Comparison of ENCODE assay signal across 17 cellular contexts in genomic region chr3:171206283-171206682, GRCh38.
DNase-seq lines count a peak whose midpoint lies in the region; ATAC-seq, FAIRE-seq and TF ChIP-seq lines count a peak whose summit lies in the region.
"Had no signal": no experiment of that assay in that cellular context is flagged by ENCODE, and none has a peak within 500 bp of the region (broad histone marks: within the 10 kb centered on the region; RNA-seq: fewer than 3 reads in every experiment).

No MANE protein-coding gene starts in this region.

- DNase-seq in GM12864 (ENCODE audit: low read depth) = peak; percentile 40
- DNase-seq in endothelial cell of umbilical vein (ENCODE audit: low read depth, low spot score) = peak; percentile 74
- no peak for DNase-seq in activated CD4-positive, alpha-beta memory T cell treated with anti-CD3 and anti-CD28 coated beads for 36 hours
- no peak for DNase-seq in anterior cingulate cortex (lab: John Stamatoyannopoulos, UW)
- DNase-seq in ureter (ENCODE audit: low spot score) = no peak
- DNase-seq in cerebellum (ENCODE audit: low spot score) = no peak
- DNase-seq: activated naive CD4-positive, alpha-beta T cell treated with anti-CD3 and anti-CD28 coated beads for 36 hours; left lung; naive thymus-derived CD8-positive, alpha-beta T cell; NCI-H187 treated with DMSO at 0.1 percent for 48 hours; NCI-H748 treated with DMSO at 0.1 percent for 48 hours; SHP77 treated with DMSO at 0.1 percent for 48 hours; stimulated activated CD4-positive, alpha-beta T cell treated with anti-CD3 and anti-CD28 coated beads, Interleukin-1b, Interleukin-23, amount 100 ng/mL, for 48 hours had no signal

- no TSS peak for BruUV-seq in endothelial cell of umbilical vein (replicated peaks; lab: Mats Ljungman, UMichigan)

- H2AFZ ChIP-seq in endothelial cell of umbilical vein (ENCODE audit: low read depth, low read length) = no peak overlapping the region

- H3K36me3 Mint-ChIP-seq in activated CD4-positive, alpha-beta memory T cell treated with anti-CD3 and anti-CD28 coated beads for 36 hours = peaks cover 24% of the 10 kb centered on the region

- no peaks in the 10 kb centered on the region for H3K79me2 ChIP-seq in endothelial cell of umbilical vein (ENCODE audit: control insufficient read depth, insufficient read depth, low read length)

- no peaks in the 10 kb centered on the region for H3K9me3 ChIP-seq in endothelial cell of umbilical vein (replicated peaks; ENCODE audit: control insufficient read depth, insufficient read depth, low read length)
- H3K9me3 ChIP-seq: left lung had no signal

- CTCF ChIA-PET in endothelial cell of umbilical vein (lab: Charles Lee) = interaction anchor here (1.0 to 2.5 kb wide), 2 partner anchors 11 to 278 kb away, joined by 3 to 6 read pairs; no protein-coding TSS in a partner anchor
- CTCF ChIA-PET in activated CD4-positive, alpha-beta memory T cell treated with anti-CD3 and anti-CD28 coated beads for 36 hours (lab: Charles Lee) = interaction anchor here (1.2 kb wide), 1 partner anchor 43 kb away, joined by 4 read pairs; no protein-coding TSS in a partner anchor

- no peak for TF ChIP-seq POLR2A in endothelial cell of umbilical vein (IDR thresholded peaks at IDR 0.05; ENCODE audit: low read depth, low read length)

- no peaks in the 10 kb centered on the region for H3K9me3 Mint-ChIP-seq in activated CD4-positive, alpha-beta memory T cell treated with anti-CD3 and anti-CD28 coated beads for 36 hours
- H3K9me3 Mint-ChIP-seq: activated naive CD4-positive, alpha-beta T cell treated with anti-CD3 and anti-CD28 coated beads for 36 hours had no signal

- no peak overlapping the region for H3K4me2 ChIP-seq in endothelial cell of umbilical vein (ENCODE audit: insufficient read depth, low read length)

- peak; percentile 72 for FAIRE-seq in endothelial cell of umbilical vein (lab: Jason Lieb, UNC)
- FAIRE-seq: endometrium had no signal

- H3K27me3 Mint-ChIP-seq in activated CD4-positive, alpha-beta memory T cell treated with anti-CD3 and anti-CD28 coated beads for 36 hours = no peaks in the 10 kb centered on the region
- H3K27me3 Mint-ChIP-seq: naive thymus-derived CD8-positive, alpha-beta T cell had no signal

- H3K27ac ChIP-seq in endothelial cell of umbilical vein (ENCODE audit: insufficient read depth, low read depth, low read length) = peak overlapping the region; percentile 91
- H3K27ac ChIP-seq: left lung, tibial nerve had no signal

- H3K9ac ChIP-seq in endothelial cell of umbilical vein (replicated peaks; ENCODE audit: extremely low read depth, insufficient read depth, low read length) = no peak overlapping the region

- TF ChIP-seq CTCF in GM12864 (IDR thresholded peaks at IDR 0.05; ENCODE audit: low read depth, low read length, missing control alignments) = no peak
- TF ChIP-seq CTCF in endothelial cell of umbilical vein (IDR thresholded peaks at IDR 0.05; ENCODE audit: extremely low read depth in 1 of 2, insufficient read depth in 1 of 2, low read depth in 1 of 2, low read length in 2 of 2) = no peak

- H3K4me1 ChIP-seq in endothelial cell of umbilical vein (ENCODE audit: control insufficient read depth, extremely low read depth, insufficient read depth, low read length) = peaks cover 39% of the 10 kb centered on the region
- H3K4me1 ChIP-seq: left lung, tibial nerve had no signal

- POLR2A ChIA-PET in endothelial cell of umbilical vein (lab: Charles Lee) = no interaction called here
- POLR2A ChIA-PET in activated CD4-positive, alpha-beta memory T cell treated with anti-CD3 and anti-CD28 coated beads for 36 hours (lab: Charles Lee) = no interaction called here

- no peaks in the 10 kb centered on the region for H3K9me1 ChIP-seq in endothelial cell of umbilical vein (replicated peaks; ENCODE audit: control insufficient read depth, extremely low read depth, insufficient read depth, low read length)

- no peak overlapping the region for H3K27ac Mint-ChIP-seq in activated CD4-positive, alpha-beta memory T cell treated with anti-CD3 and anti-CD28 coated beads for 36 hours
- H3K27ac Mint-ChIP-seq: activated naive CD4-positive, alpha-beta T cell treated with anti-CD3 and anti-CD28 coated beads for 36 hours had no signal

- dilution Hi-C loops in endothelial cell of umbilical vein (cut with MboI; ENCODE audit: extremely low pct_ligation_motif_present, low sequenced_read_pairs) = no loop called here

- ATAC-seq in GM21576 (IDR thresholded peaks at IDR 0.05; ENCODE audit: unreplicated experiment) (peak; percentile 76), HG03432 (IDR thresholded peaks at IDR 0.05; ENCODE audit: unreplicated experiment) (peak; percentile 69)
- ATAC-seq: left lung; naive thymus-derived CD8-positive, alpha-beta T cell had no signal

- H3K4me3 ChIP-seq in GM12864 (ENCODE audit: low read depth, low read length) (no peak overlapping the region), endothelial cell of umbilical vein (replicated peaks in 1 of 3; ENCODE audit: insufficient read depth in 1 of 3, low read depth in 1 of 3, low read length in 3 of 3) (no peak overlapping the region)
- H3K4me3 ChIP-seq: left lung, tibial nerve had no signal

- no peak overlapping the region for H3K4me3 Mint-ChIP-seq in activated CD4-positive, alpha-beta memory T cell treated with anti-CD3 and anti-CD28 coated beads for 36 hours
- H3K4me3 Mint-ChIP-seq: activated naive CD4-positive, alpha-beta T cell treated with anti-CD3 and anti-CD28 coated beads for 36 hours; naive thymus-derived CD8-positive, alpha-beta T cell had no signal

- H3K27me3 ChIP-seq in endothelial cell of umbilical vein (ENCODE audit: control insufficient read depth in 2 of 2, insufficient read depth in 2 of 2, low read length in 2 of 2) = no peaks in the 10 kb centered on the region
- H3K27me3 ChIP-seq: left lung, tibial nerve had no signal

- H3K4me1 Mint-ChIP-seq in activated CD4-positive, alpha-beta memory T cell treated with anti-CD3 and anti-CD28 coated beads for 36 hours (ENCODE audit: low read depth) = peaks cover 4% of the 10 kb centered on the region

- peaks cover 0 to 3% of the 10 kb centered on the region in 2 experiments for H3K36me3 ChIP-seq in endothelial cell of umbilical vein (ENCODE audit: control insufficient read depth in 2 of 2, extremely low read depth in 1 of 2, insufficient read depth in 2 of 2, low read length in 2 of 2)
- H3K36me3 ChIP-seq: tibial nerve had no signal

- H4K20me1 ChIP-seq in endothelial cell of umbilical vein (replicated peaks; ENCODE audit: control insufficient read depth, extremely low read depth, insufficient read depth, low read length) = no peaks in the 10 kb centered on the region

- intact Hi-C loops in endothelial cell of umbilical vein (cut with micrococcal nuclease) = loop anchor here (5.0 kb wide), 1 partner anchor 836 kb away; no protein-coding TSS in a partner anchor
- intact Hi-C loops in activated CD4-positive, alpha-beta memory T cell treated with anti-CD3 and anti-CD28 coated beads for 36 hours (cut with micrococcal nuclease) = no loop called here

TF ChIP-seq in endothelial cell of umbilical vein, 7 proteins besides CTCF, POLR2A, EP300 and RAD21:
- no peak for TF ChIP-seq MYC (IDR thresholded peaks at IDR 0.05; ENCODE audit: low read depth, low read length)
- no peak for TF ChIP-seq POLR2AphosphoS5 (IDR thresholded peaks at IDR 0.05; ENCODE audit: insufficient read depth, low read depth, low read length)
- TF ChIP-seq GATA2 (IDR thresholded peaks at IDR 0.05; ENCODE audit: insufficient read depth, insufficient read length, low read depth, low read length) = no peak
- TF ChIP-seq, protein P1, sequence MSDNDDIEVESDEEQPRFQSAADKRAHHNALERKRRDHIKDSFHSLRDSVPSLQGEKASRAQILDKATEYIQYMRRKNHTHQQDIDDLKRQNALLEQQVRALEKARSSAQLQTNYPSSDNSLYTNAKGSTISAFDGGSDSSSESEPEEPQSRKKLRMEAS (IDR thresholded peaks at IDR 0.05; ENCODE audit: insufficient read depth, insufficient read length) = no peak
- TF ChIP-seq JUN (IDR thresholded peaks at IDR 0.05; ENCODE audit: borderline replicate concordance, insufficient read depth, insufficient read length, low read depth) = peak; percentile 69
- TF ChIP-seq EZH2 (IDR thresholded peaks at IDR 0.05; ENCODE audit: borderline replicate concordance, low read depth, low read length, severe bottlenecking) = no peak
- peak; percentile 68 for TF ChIP-seq FOS (IDR thresholded peaks at IDR 0.05; ENCODE audit: borderline replicate concordance, insufficient read depth, low read length)

Comparison
In these comparisons a context has a peak if more than half of its experiments do, and no peak if none do; other contexts are left out.
1. DNase-seq: peak in GM12864 (single experiment) and endothelial cell of umbilical vein (single experiment); none in activated CD4-positive, alpha-beta memory T cell treated with anti-CD3 and anti-CD28 coated beads for 36 hours (single experiment), anterior cingulate cortex (0 of 58), ureter (single experiment) and cerebellum (single experiment).